In the genomic region with DNA sequence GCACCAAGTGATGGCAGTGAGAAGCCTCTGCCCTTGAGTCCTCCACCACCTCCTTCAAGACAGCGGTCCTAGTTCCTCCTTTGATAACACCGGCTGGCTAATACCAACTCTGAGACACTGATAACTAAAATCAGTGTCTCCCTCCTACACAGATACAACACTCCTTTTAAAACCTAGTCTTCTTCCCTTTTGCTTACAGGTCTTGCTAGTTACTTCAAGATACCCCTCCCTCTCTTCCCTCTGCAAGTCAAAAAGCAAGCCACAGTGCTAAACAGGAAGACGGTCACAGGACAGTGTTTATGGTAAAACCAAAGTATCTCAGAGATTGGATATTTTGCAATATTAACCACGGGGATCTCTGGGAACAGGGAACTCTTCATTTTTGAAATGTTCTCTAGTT, we compare ENCODE assay signal across 11 cellular contexts. TPM values are rescaled to one million over a fixed set of nuclear protein-coding genes. Genes with fewer than 3 reads are reported as not detected.
A peak's percentile ranks its signal among the peaks of the same experiment; 100 is the strongest.
DNase-seq lines count a peak whose midpoint lies in the region; ATAC-seq and TF ChIP-seq lines count a peak whose summit lies in the region.
"Had no signal": no experiment of that assay in that cellular context is flagged by ENCODE, and none has a peak within 500 bp of the region (broad histone marks: within the 10 kb centered on the region; RNA-seq: fewer than 3 reads in every experiment).

No MANE protein-coding gene starts in this region.

- H3K4me3 Mint-ChIP-seq in activated naive CD4-positive, alpha-beta T cell treated with anti-CD3 and anti-CD28 coated beads for 36 hours: peak overlapping the region; percentile 6
- peak overlapping the region; percentile 60 for H3K4me3 Mint-ChIP-seq in T-helper 17 cell
- H3K4me3 Mint-ChIP-seq in stimulated activated naive CD8-positive, alpha-beta T cell treated with anti-CD3 and anti-CD28 coated beads, Interleukin-15, amount 100 ng/mL, for 72 hours: peak overlapping the region; percentile 7 to 30

- H3K4me3 ChIP-seq in fibroblast of villous mesenchyme (ENCODE audit: low read depth, low read length): no peak overlapping the region

- H3K4me1 Mint-ChIP-seq in activated naive CD4-positive, alpha-beta T cell treated with anti-CD3 and anti-CD28 coated beads for 36 hours (ENCODE audit: low read depth): peaks cover 48% of the 10 kb centered on the region
- H3K4me1 Mint-ChIP-seq in T-helper 17 cell: peaks cover 35% of the 10 kb centered on the region
- peaks cover 44% of the 10 kb centered on the region for H3K4me1 Mint-ChIP-seq in stimulated activated naive CD8-positive, alpha-beta T cell treated with anti-CD3 and anti-CD28 coated beads, Interleukin-15, amount 100 ng/mL, for 72 hours

- CTCF ChIA-PET in activated naive CD4-positive, alpha-beta T cell treated with anti-CD3 and anti-CD28 coated beads for 36 hours (lab: Charles Lee): no interaction called here

- peak; percentile 20 for DNase-seq in activated naive CD4-positive, alpha-beta T cell treated with anti-CD3 and anti-CD28 coated beads for 36 hours
- DNase-seq in activated naive CD4-positive, alpha-beta T cell treated with Interleukin-2 at 50 U/mL for 16 hours: no peak
- DNase-seq in T-helper 17 cell (no peak), fibroblast of villous mesenchyme (ENCODE audit: low read depth) (peak; percentile 88), anterior cingulate cortex (lab: John Stamatoyannopoulos, UW) (no peak), DMS114 treated with DMSO at 0.1 percent for 48 hours (lab: John Stamatoyannopoulos, UW; ENCODE audit: unreplicated experiment) (no peak)
- DNase-seq in stimulated activated naive CD8-positive, alpha-beta T cell treated with anti-CD3 and anti-CD28 coated beads, Interleukin-15, amount 100 ng/mL, for 72 hours: no peak
- DNase-seq in activated CD4-positive, CD25-positive, alpha-beta regulatory T cell (lab: John Stamatoyannopoulos, UW): no peak
- DNase-seq: activated CD4-positive, CD25-positive, alpha-beta regulatory T cell treated with anti-CD3 and anti-CD28 coated beads, Interleukin-2, amount 50 U/mL, for 72 hours; PC-3; stimulated activated CD4-positive, alpha-beta T cell treated with anti-CD3 and anti-CD28 coated beads, Interleukin-4, amount 100 ng/mL, for 1 hour had no signal

- no peaks in the 10 kb centered on the region for H3K27me3 Mint-ChIP-seq in activated naive CD4-positive, alpha-beta T cell treated with anti-CD3 and anti-CD28 coated beads for 36 hours (ENCODE audit: low read depth)
- H3K27me3 Mint-ChIP-seq in T-helper 17 cell: no peaks in the 10 kb centered on the region
- H3K27me3 Mint-ChIP-seq in stimulated activated naive CD8-positive, alpha-beta T cell treated with anti-CD3 and anti-CD28 coated beads, Interleukin-15, amount 100 ng/mL, for 72 hours: no peaks in the 10 kb centered on the region

- no peaks in the 10 kb centered on the region for H3K9me3 ChIP-seq in T-helper 17 cell (ENCODE audit: control insufficient read depth, low read length, poor library complexity, severe bottlenecking)

- no peak for TF ChIP-seq CTCF in fibroblast of villous mesenchyme (IDR thresholded peaks at IDR 0.05; ENCODE audit: insufficient read depth, low read depth, low read length)

- peak overlapping the region; percentile 10 for H3K27ac Mint-ChIP-seq in activated naive CD4-positive, alpha-beta T cell treated with anti-CD3 and anti-CD28 coated beads for 36 hours
- peak overlapping the region; percentile 78 for H3K27ac Mint-ChIP-seq in T-helper 17 cell
- H3K27ac Mint-ChIP-seq in stimulated activated naive CD8-positive, alpha-beta T cell treated with anti-CD3 and anti-CD28 coated beads, Interleukin-15, amount 100 ng/mL, for 72 hours: peak overlapping the region in 1 of 2 donors; percentile 59

- ATAC-seq in T-helper 17 cell: no peak
- ATAC-seq in stimulated activated naive CD8-positive, alpha-beta T cell treated with anti-CD3 and anti-CD28 coated beads, Interleukin-15, amount 100 ng/mL, for 72 hours: no peak
- ATAC-seq: PC-3 had no signal

- no peaks in the 10 kb centered on the region for H3K9me3 Mint-ChIP-seq in activated naive CD4-positive, alpha-beta T cell treated with anti-CD3 and anti-CD28 coated beads for 36 hours
- H3K9me3 Mint-ChIP-seq in stimulated activated naive CD8-positive, alpha-beta T cell treated with anti-CD3 and anti-CD28 coated beads, Interleukin-15, amount 100 ng/mL, for 72 hours: no peaks in the 10 kb centered on the region

- intact Hi-C loops in activated naive CD4-positive, alpha-beta T cell treated with anti-CD3 and anti-CD28 coated beads for 36 hours (cut with micrococcal nuclease): loop anchor here (10.0 kb wide), 2 partner anchors 411 to 1531 kb away; no protein-coding TSS in a partner anchor

- H3K36me3 Mint-ChIP-seq in activated naive CD4-positive, alpha-beta T cell treated with anti-CD3 and anti-CD28 coated beads for 36 hours (ENCODE audit: low read depth): peaks cover 14% of the 10 kb centered on the region
- peaks cover 4% of the 10 kb centered on the region for H3K36me3 Mint-ChIP-seq in T-helper 17 cell (ENCODE audit: low read depth)

RNA-seq across cellular contexts. Expression of a gene that starts 4.6 kb away (rescaled TPM):
- 100 to 1,000 TPM; 103 to 107 TPM for total RNA-seq in activated naive CD4-positive, alpha-beta T cell treated with anti-CD3 and anti-CD28 coated beads for 36 hours
- total RNA-seq in T-helper 17 cell (10 to 100 TPM; 48.4 to 60.1 TPM), fibroblast of villous mesenchyme (102 and 542 TPM in 2 replicates)

Comparison
In these comparisons a context has a peak if more than half of its experiments do, and no peak if none do; other contexts are left out.
1. DNase-seq: peak in activated naive CD4-positive, alpha-beta T cell treated with anti-CD3 and anti-CD28 coated beads for 36 hours (single experiment) and fibroblast of villous mesenchyme (single experiment); none in activated naive CD4-positive, alpha-beta T cell treated with Interleukin-2 at 50 U/mL for 16 hours (single experiment), T-helper 17 cell (0 of 3), stimulated activated naive CD8-positive, alpha-beta T cell treated with anti-CD3 and anti-CD28 coated beads, Interleukin-15, amount 100 ng/mL, for 72 hours (0 of 2), anterior cingulate cortex (0 of 58), DMS114 treated with DMSO at 0.1 percent for 48 hours (single experiment) and activated CD4-positive, CD25-positive, alpha-beta regulatory T cell (0 of 4).
2. H3K4me3 Mint-ChIP-seq: peak in every context shown above with its lines; median percentile 60 in T-helper 17 cell; 18 in stimulated activated naive CD8-positive, alpha-beta T cell treated with anti-CD3 and anti-CD28 coated beads, Interleukin-15, amount 100 ng/mL, for 72 hours; 6 in activated naive CD4-positive, alpha-beta T cell treated with anti-CD3 and anti-CD28 coated beads for 36 hours.